ENCODE assay signal across 8 cellular contexts in genomic region chr16:15642557-15643452, GRCh38.
DNase-seq lines count a peak whose midpoint lies in the region; ATAC-seq and TF ChIP-seq lines count a peak whose summit lies in the region.

Gene MARF1, minus strand, starts transcription at chr16:15643154. Its CDS starts 3,921 bp downstream, at chr16:15639233.

- TF ChIP-seq CTCF in AG09319 (IDR thresholded peaks at IDR 0.05; ENCODE audit: low read depth, low read length) = peak; percentile 29

- DNase-seq in AG09319 (ENCODE audit: extremely low read depth, low read depth) = peak; percentile 85
- DNase-seq in NCI-H446 (lab: John Stamatoyannopoulos, UW) = peak; percentile 94 to 95
- DNase-seq in activated CD4-positive, CD25-positive, alpha-beta regulatory T cell treated with anti-CD3 and anti-CD28 coated beads, Interleukin-2, amount 50 U/mL, for 16 hours (ENCODE audit: low read depth, low spot score) = peak; percentile 98
- DNase-seq in central memory CD4-positive, alpha-beta T cell = peak; percentile 99
- DNase-seq in islet precursor cell = peak; percentile 98
- DNase-seq in stimulated activated CD4-positive, alpha-beta T cell treated with anti-CD3 and anti-CD28 coated beads, Interleukin-12 subunit alpha, Interleukin-12 subunit beta, amount 100 ng/mL, for 4 hours = peak; percentile 100

- ATAC-seq in GM19025 (IDR thresholded peaks at IDR 0.05; ENCODE audit: low read depth, unreplicated experiment) = peak; percentile 52
- ATAC-seq in HG03342 (IDR thresholded peaks at IDR 0.05; ENCODE audit: unreplicated experiment) = peak; percentile 65

Comparison
In these comparisons a context has a peak if more than half of its experiments do, and no peak if none do; other contexts are left out.
1. Peak in every context shown above with its lines: DNase-seq and ATAC-seq.